In the genomic region with DNA sequence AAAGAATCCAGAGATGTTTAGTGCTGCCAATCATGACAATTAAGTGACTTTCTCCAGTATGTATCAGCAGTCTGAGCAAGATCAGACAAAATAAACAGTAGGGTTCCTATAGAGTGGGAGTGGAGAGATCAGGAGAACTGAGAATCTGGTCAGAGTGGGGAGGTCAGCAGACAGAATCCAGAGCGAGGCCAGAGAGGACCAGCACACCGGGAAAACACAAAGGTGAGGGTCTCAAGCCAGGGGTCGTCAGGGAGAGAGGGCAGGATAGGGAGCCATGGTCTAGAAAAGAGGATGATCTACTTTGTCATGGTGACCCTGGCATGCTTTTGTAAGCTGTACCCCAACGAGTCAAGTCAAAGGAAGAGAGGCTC, we compare ENCODE assay signal across 1 cellular context.
TF ChIP-seq lines count a peak whose summit lies in the region.

No MANE protein-coding gene starts in this region.

TF ChIP-seq in WTC11, 78 proteins besides CTCF, POLR2A, EP300 and RAD21:
- TF ChIP-seq, protein P1, sequence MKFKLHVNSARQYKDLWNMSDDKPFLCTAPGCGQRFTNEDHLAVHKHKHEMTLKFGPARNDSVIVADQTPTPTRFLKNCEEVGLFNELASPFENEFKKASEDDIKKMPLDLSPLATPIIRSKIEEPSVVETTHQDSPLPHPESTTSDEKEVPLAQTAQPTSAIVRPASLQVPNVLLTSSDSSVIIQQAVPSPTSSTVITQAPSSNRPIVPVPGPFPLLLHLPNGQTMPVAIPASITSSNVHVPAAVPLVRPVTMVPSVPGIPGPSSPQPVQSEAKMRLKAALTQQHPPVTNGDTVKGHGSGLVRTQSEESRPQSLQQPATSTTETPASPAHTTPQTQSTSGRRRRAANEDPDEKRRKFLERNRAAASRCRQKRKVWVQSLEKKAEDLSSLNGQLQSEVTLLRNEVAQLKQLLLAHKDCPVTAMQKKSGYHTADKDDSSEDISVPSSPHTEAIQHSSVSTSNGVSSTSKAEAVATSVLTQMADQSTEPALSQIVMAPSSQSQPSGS (CRISPR knock-in tag; IDR thresholded peaks at IDR 0.05; ENCODE audit: borderline replicate concordance, low read depth) = no peak
- TF ChIP-seq SMAD3 (CRISPR knock-in tag; IDR thresholded peaks at IDR 0.05; ENCODE audit: borderline replicate concordance) (no peak), TCF7 (CRISPR knock-in tag; IDR thresholded peaks at IDR 0.05; ENCODE audit: low read depth) (no peak), ZNF138 (CRISPR knock-in tag; conservative IDR thresholded peaks at IDR 0.05) (no peak), IRF2 (CRISPR knock-in tag; IDR thresholded peaks at IDR 0.05; ENCODE audit: borderline replicate concordance, low read depth) (no peak), KAT7 (CRISPR knock-in tag; IDR thresholded peaks at IDR 0.05; ENCODE audit: borderline replicate concordance) (no peak), ATF1 (CRISPR knock-in tag; IDR thresholded peaks at IDR 0.05) (no peak), CREB1 (CRISPR knock-in tag; IDR thresholded peaks at IDR 0.05) (no peak), ZNF121 (CRISPR knock-in tag; IDR thresholded peaks at IDR 0.05) (no peak), ZNF263 (CRISPR knock-in tag; IDR thresholded peaks at IDR 0.05; ENCODE audit: low read depth) (no peak), CBFB (CRISPR knock-in tag; IDR thresholded peaks at IDR 0.05; ENCODE audit: low read depth) (no peak), STAT6 (CRISPR knock-in tag; conservative IDR thresholded peaks at IDR 0.05; ENCODE audit: low read depth) (no peak), SP1 (CRISPR knock-in tag; conservative IDR thresholded peaks at IDR 0.05) (no peak), IRF1 (CRISPR knock-in tag; IDR thresholded peaks at IDR 0.05) (no peak), FOXK1 (CRISPR knock-in tag; IDR thresholded peaks at IDR 0.05) (no peak), GABPB1 (CRISPR knock-in tag; IDR thresholded peaks at IDR 0.05) (no peak), TP53 (CRISPR knock-in tag; IDR thresholded peaks at IDR 0.05) (no peak)
- TF ChIP-seq, protein P2, sequence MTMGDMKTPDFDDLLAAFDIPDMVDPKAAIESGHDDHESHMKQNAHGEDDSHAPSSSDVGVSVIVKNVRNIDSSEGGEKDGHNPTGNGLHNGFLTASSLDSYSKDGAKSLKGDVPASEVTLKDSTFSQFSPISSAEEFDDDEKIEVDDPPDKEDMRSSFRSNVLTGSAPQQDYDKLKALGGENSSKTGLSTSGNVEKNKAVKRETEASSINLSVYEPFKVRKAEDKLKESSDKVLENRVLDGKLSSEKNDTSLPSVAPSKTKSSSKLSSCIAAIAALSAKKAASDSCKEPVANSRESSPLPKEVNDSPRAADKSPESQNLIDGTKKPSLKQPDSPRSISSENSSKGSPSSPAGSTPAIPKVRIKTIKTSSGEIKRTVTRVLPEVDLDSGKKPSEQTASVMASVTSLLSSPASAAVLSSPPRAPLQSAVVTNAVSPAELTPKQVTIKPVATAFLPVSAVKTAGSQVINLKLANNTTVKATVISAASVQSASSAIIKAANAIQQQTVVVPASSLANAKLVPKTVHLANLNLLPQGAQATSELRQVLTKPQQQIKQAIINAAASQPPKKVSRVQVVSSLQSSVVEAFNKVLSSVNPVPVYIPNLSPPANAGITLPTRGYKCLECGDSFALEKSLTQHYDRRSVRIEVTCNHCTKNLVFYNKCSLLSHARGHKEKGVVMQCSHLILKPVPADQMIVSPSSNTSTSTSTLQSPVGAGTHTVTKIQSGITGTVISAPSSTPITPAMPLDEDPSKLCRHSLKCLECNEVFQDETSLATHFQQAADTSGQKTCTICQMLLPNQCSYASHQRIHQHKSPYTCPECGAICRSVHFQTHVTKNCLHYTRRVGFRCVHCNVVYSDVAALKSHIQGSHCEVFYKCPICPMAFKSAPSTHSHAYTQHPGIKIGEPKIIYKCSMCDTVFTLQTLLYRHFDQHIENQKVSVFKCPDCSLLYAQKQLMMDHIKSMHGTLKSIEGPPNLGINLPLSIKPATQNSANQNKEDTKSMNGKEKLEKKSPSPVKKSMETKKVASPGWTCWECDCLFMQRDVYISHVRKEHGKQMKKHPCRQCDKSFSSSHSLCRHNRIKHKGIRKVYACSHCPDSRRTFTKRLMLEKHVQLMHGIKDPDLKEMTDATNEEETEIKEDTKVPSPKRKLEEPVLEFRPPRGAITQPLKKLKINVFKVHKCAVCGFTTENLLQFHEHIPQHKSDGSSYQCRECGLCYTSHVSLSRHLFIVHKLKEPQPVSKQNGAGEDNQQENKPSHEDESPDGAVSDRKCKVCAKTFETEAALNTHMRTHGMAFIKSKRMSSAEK (CRISPR knock-in tag; IDR thresholded peaks at IDR 0.05; ENCODE audit: borderline replicate concordance) = no peak
